Comparison of ENCODE assay signal across 9 cellular contexts in the genomic region with DNA sequence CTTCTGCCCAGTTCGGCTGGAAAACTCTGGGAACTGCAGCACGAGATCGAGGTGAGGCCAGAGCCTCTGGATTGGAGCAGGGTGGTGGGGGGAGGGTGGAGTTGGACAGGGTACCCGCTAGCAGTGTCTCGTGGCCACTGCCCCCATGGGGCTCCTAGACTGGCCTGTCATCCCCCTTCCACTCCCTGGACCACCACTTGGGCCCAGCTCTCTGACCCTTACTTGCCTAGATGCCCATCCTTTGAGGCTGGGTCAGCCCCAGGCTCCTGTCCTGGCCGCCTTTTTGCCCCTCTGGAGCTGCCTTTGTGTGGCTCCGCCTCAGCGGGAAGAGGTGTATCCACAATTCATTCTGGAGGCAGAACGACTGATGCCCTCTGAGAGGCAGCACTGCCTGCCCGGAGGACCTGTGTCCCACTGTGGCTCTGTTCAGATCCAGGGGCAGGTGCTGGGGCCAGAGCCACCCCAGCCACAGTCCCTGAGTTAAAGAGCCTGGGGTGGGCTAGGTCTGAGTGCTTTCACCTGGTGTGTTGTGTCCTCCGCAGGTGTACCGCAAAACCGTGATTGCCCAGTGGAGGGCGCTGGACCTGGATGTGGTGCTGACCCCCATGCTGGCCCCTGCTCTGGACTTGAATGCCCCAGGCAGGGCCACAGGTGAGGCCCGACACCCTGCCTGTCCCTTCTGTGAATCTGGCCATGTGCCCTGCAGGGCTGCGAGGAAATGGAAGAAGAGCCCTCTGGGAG. TPM values are rescaled to one million over a fixed set of nuclear protein-coding genes. Genes with fewer than 3 reads are reported as not detected.
A peak's percentile ranks its signal among the peaks of the same experiment; 100 is the strongest.
DNase-seq lines count a peak whose midpoint lies in the region; ATAC-seq, FAIRE-seq and TF ChIP-seq lines count a peak whose summit lies in the region.
"Had no signal": no experiment of that assay in that cellular context is flagged by ENCODE, and none has a peak within 500 bp of the region (broad histone marks: within the 10 kb centered on the region; RNA-seq: fewer than 3 reads in every experiment).

No MANE protein-coding gene starts in this region.

- POLR2A ChIA-PET in HEK293 (lab: Yijun Ruan, JAX): no interaction called here

- H2BK15ac ChIP-seq in mesendoderm (replicated peaks; ENCODE audit: low read depth): no peak overlapping the region

- peaks cover 2% of the 10 kb centered on the region for H3K27me3 ChIP-seq in astrocyte (ENCODE audit: insufficient read depth, low read length)
- no peaks in the 10 kb centered on the region for H3K27me3 ChIP-seq in mesendoderm (ENCODE audit: insufficient read depth, low read length, poor library complexity)

- H3K56ac ChIP-seq in mesendoderm (ENCODE audit: low read length): no peak overlapping the region

- H3K4me3 Mint-ChIP-seq in astrocyte (ENCODE audit: unreplicated experiment): no peak overlapping the region

- no peak overlapping the region for H2BK120ac ChIP-seq in mesendoderm (ENCODE audit: low read depth, low read length)

- H3K4ac ChIP-seq in mesendoderm (ENCODE audit: low read depth, low read length): no peak overlapping the region

- no peak overlapping the region for H3K4me3 ChIP-seq in HEK293 (ENCODE audit: low read depth, low read length)
- H3K4me3 ChIP-seq in astrocyte (ENCODE audit: insufficient read depth, low read depth, low read length): no peak overlapping the region
- H3K4me3 ChIP-seq in mesendoderm (ENCODE audit: low read length): no peak overlapping the region

- no peaks in the 10 kb centered on the region for H3K79me1 ChIP-seq in mesendoderm (ENCODE audit: low read length)

- no peaks in the 10 kb centered on the region for H3K4me1 ChIP-seq in HEK293 (ENCODE audit: control insufficient read depth, insufficient read depth, low read length)
- peaks cover 3% of the 10 kb centered on the region for H3K4me1 ChIP-seq in astrocyte (ENCODE audit: insufficient read depth, low read length)
- H3K4me1 ChIP-seq in mesendoderm (ENCODE audit: control insufficient read depth, low read depth, low read length): peaks cover 10% of the 10 kb centered on the region

- no peak overlapping the region for H4K8ac ChIP-seq in mesendoderm (ENCODE audit: low read depth, low read length)

- H3K9me3 Mint-ChIP-seq in astrocyte (ENCODE audit: unreplicated experiment): peaks cover 2% of the 10 kb centered on the region

- H3K4me2 ChIP-seq in astrocyte (ENCODE audit: low read length) (no peak overlapping the region), mesendoderm (ENCODE audit: low read length) (no peak overlapping the region)

- no peak overlapping the region for H4K5ac ChIP-seq in mesendoderm (ENCODE audit: low read length)

- peaks cover 8% of the 10 kb centered on the region for H3K4me1 Mint-ChIP-seq in astrocyte (ENCODE audit: low read depth, unreplicated experiment)

- no peak overlapping the region for H2BK5ac ChIP-seq in mesendoderm (ENCODE audit: low read length)

- H2AFZ ChIP-seq in astrocyte (ENCODE audit: low read depth, low read length): no peak overlapping the region

- CTCF ChIA-PET in HEK293 (lab: Yijun Ruan, JAX): interaction anchor here (0.5 to 2.4 kb wide), 8 partner anchors 9 to 314 kb away, joined by 3 to 19 read pairs (median 5); no protein-coding TSS in a partner anchor

- ATAC-seq in GM21447 (IDR thresholded peaks at IDR 0.05; ENCODE audit: unreplicated experiment): no peak

- H3K9ac ChIP-seq in astrocyte (ENCODE audit: low read length): no peak overlapping the region
- H3K9ac ChIP-seq in mesendoderm (ENCODE audit: low read length): no peak overlapping the region

- H3K27me3 Mint-ChIP-seq in astrocyte (ENCODE audit: low read depth, unreplicated experiment): peaks cover 56% of the 10 kb centered on the region

- H4K20me1 ChIP-seq in astrocyte (ENCODE audit: insufficient read depth, low read length): no peaks in the 10 kb centered on the region

- H3K18ac ChIP-seq in mesendoderm (ENCODE audit: low read length): no peak overlapping the region

- H3K9me3 ChIP-seq in HEK293 (ENCODE audit: control insufficient read depth, insufficient read depth, low read depth, low read length) (no peaks in the 10 kb centered on the region), astrocyte (ENCODE audit: insufficient read depth, low read depth, low read length) (no peaks in the 10 kb centered on the region)

- no peak overlapping the region for H3K23ac ChIP-seq in mesendoderm (ENCODE audit: low read length)

- WGBS in mesendoderm (ENCODE audit: extremely low coverage, insufficient coverage, low lambda C conversion rate): no CpG with 5 or more reads among the region's 16 CpGs

- H3K36me3 Mint-ChIP-seq in astrocyte (ENCODE audit: low read depth, unreplicated experiment): peaks cover 7% of the 10 kb centered on the region

- peak; percentile 51; the same call in 1 of the 2 replicates for TF ChIP-seq CTCF in HEK293 (tag by site-specific recombination; IDR thresholded peaks at IDR 0.05)
- peak; percentile 5 for TF ChIP-seq CTCF in astrocyte (IDR thresholded peaks at IDR 0.05; ENCODE audit: insufficient read depth, low read depth, low read length)

- no peak overlapping the region for H2AK5ac ChIP-seq in mesendoderm (ENCODE audit: low read length)

- peak; percentile 75 for DNase-seq in ELF-1 (ENCODE audit: low read depth, low spot score)
- no peak for DNase-seq in astrocyte (ENCODE audit: low read depth)
- DNase-seq in mesendoderm: peak; percentile 63
- no peak for DNase-seq in amygdala (lab: John Stamatoyannopoulos, UW)
- DNase-seq in NCI-H1092 (lab: John Stamatoyannopoulos, UW): no peak
- DNase-seq in NCI-H748 (lab: John Stamatoyannopoulos, UW; ENCODE audit: unreplicated experiment): no peak
- DNase-seq: mesenchymal stem cell had no signal

- FAIRE-seq in astrocyte (lab: Jason Lieb, UNC): no peak

- H3K36me3 ChIP-seq in HEK293 (ENCODE audit: control insufficient read depth in 2 of 2, insufficient read depth in 1 of 2, low read length in 2 of 2) (no peaks in the 10 kb centered on the region), astrocyte (ENCODE audit: insufficient read depth, low read length) (no peaks in the 10 kb centered on the region), mesendoderm (ENCODE audit: control insufficient read depth, insufficient read depth, low read length) (no peaks in the 10 kb centered on the region)

- H3K27ac ChIP-seq in HEK293 (ENCODE audit: extremely low read depth, low read depth, low read length) (no peak overlapping the region), astrocyte (ENCODE audit: low read depth, low read length) (no peak overlapping the region), mesendoderm (ENCODE audit: low read depth, low read length) (no peak overlapping the region)

- no peaks in the 10 kb centered on the region for H3K79me2 ChIP-seq in astrocyte (ENCODE audit: insufficient read depth, low read length)
- H3K79me2 ChIP-seq in mesendoderm (ENCODE audit: control insufficient read depth, insufficient read depth, low read length): no peaks in the 10 kb centered on the region

- H3K27ac Mint-ChIP-seq in astrocyte (ENCODE audit: unreplicated experiment): no peak overlapping the region

TF ChIP-seq in HEK293, 187 proteins besides CTCF, POLR2A, EP300 and RAD21:
- TF ChIP-seq, protein P1, sequence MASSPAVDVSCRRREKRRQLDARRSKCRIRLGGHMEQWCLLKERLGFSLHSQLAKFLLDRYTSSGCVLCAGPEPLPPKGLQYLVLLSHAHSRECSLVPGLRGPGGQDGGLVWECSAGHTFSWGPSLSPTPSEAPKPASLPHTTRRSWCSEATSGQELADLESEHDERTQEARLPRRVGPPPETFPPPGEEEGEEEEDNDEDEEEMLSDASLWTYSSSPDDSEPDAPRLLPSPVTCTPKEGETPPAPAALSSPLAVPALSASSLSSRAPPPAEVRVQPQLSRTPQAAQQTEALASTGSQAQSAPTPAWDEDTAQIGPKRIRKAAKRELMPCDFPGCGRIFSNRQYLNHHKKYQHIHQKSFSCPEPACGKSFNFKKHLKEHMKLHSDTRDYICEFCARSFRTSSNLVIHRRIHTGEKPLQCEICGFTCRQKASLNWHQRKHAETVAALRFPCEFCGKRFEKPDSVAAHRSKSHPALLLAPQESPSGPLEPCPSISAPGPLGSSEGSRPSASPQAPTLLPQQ (tag by site-specific recombination; IDR thresholded peaks at IDR 0.05): 0 out of 2 replicates have a peak, but pooled peaks have one; percentile 24
- TF ChIP-seq SCRT1 (tag by site-specific recombination; IDR thresholded peaks at IDR 0.05; ENCODE audit: borderline replicate concordance) (0 out of 2 replicates have a peak, but pooled peaks have one; percentile 50), ZNF677 (tag by site-specific recombination; IDR thresholded peaks at IDR 0.05) (no peak), SCRT2 (tag by site-specific recombination; IDR thresholded peaks at IDR 0.05) (peak; percentile 39; the same call in 1 of the 2 replicates)

RNA-seq across cellular contexts. Expression of a gene that starts 17.7 kb away (rescaled TPM):
- total RNA-seq in astrocyte: 1.2 and 1.9 TPM in 2 replicates
- 3.3 TPM for polyA plus RNA-seq in mesendoderm (2013, experiment 1 of 2)
- 3.3 TPM for polyA plus RNA-seq in mesendoderm (2013, experiment 2 of 2)

Comparison
In these comparisons a context has a peak if more than half of its experiments do, and no peak if none do; other contexts are left out.
1. DNase-seq: peak in ELF-1 (single experiment) and mesendoderm (single experiment); none in astrocyte (single experiment), amygdala (0 of 56), NCI-H1092 (single experiment) and NCI-H748 (single experiment).